In genomic region chr19:2417436-2417835, GRCh38 we compare ENCODE assay signal across 13 cellular contexts. TPM values are rescaled to one million over a fixed set of nuclear protein-coding genes. Genes with fewer than 3 reads are reported as not detected.
"Had no signal": no experiment of that assay in that cellular context is flagged by ENCODE, and none has a peak within 500 bp of the region (broad histone marks: within the 10 kb centered on the region; RNA-seq: fewer than 3 reads in every experiment).

No MANE protein-coding gene starts in this region.

RNA-seq across cellular contexts. Expression of gene TMPRSS9, which starts 57.4 kb away (rescaled TPM):
- total RNA-seq: dermis microvascular lymphatic vessel endothelial cell; heart right ventricle; kidney epithelial cell; left cardiac atrium; left ventricle myocardium inferior; lower lobe of right lung; mesenteric fat pad; myocyte; naive thymus-derived CD8-positive, alpha-beta T cell; subcutaneous adipose tissue had no signal
- polyA plus RNA-seq: naive thymus-derived CD8-positive, alpha-beta T cell; psoas muscle; right cardiac atrium; stomach had no signal
